Comparison of ENCODE assay signal across 1 cellular context in the genomic region with DNA sequence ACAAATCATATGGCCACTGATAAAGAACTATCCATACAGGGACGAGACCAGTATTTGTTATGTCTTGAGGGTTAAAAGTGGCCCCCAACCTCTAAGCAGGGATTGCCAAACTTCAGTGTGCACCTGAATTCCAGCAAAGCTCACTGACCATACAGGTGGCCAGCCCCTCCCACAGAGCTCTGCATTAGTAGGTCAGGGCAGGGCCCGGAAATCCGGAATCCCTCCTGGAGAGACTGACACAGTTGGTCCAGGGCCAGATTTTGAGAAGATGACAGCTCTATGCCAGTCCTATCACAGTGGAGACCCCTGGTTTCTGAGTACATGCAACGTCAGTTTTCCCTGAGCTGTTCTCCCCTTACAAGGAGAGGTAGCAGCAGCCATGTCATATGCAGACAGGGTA.
TF ChIP-seq lines count a peak whose summit lies in the region.

No MANE protein-coding gene starts in this region.

TF ChIP-seq in GM23338, 12 proteins besides CTCF, POLR2A, EP300 and RAD21 (continued from another document):
- no peak for TF ChIP-seq ZNF462 (CRISPR knock-in tag; IDR thresholded peaks at IDR 0.05)
- TF ChIP-seq, protein P1, sequence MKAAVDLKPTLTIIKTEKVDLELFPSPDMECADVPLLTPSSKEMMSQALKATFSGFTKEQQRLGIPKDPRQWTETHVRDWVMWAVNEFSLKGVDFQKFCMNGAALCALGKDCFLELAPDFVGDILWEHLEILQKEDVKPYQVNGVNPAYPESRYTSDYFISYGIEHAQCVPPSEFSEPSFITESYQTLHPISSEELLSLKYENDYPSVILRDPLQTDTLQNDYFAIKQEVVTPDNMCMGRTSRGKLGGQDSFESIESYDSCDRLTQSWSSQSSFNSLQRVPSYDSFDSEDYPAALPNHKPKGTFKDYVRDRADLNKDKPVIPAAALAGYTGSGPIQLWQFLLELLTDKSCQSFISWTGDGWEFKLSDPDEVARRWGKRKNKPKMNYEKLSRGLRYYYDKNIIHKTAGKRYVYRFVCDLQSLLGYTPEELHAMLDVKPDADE (IDR thresholded peaks at IDR 0.05) = no peak
- no peak for TF ChIP-seq POLR2AphosphoS5 (IDR thresholded peaks at IDR 0.05; ENCODE audit: low read depth)
- no peak for TF ChIP-seq ZNF331 (CRISPR knock-in tag; IDR thresholded peaks at IDR 0.05; ENCODE audit: low read depth)
- TF ChIP-seq JUNB (IDR thresholded peaks at IDR 0.05; ENCODE audit: unreplicated experiment) = no peak
TF ChIP-seq in GM23338: peak in this region for 0.
